In genomic region chr20:48222595-48223180, GRCh38 we compare ENCODE assay signal across 30 cellular contexts.
"Had no signal": no experiment of that assay in that cellular context is flagged by ENCODE, and none has a peak within 500 bp of the region (broad histone marks: within the 10 kb centered on the region; RNA-seq: fewer than 3 reads in every experiment).

No MANE protein-coding gene starts in this region.

- H3K36me3 ChIP-seq: ascending aorta, breast epithelium, cardiac muscle cell, colonic mucosa, esophagus squamous epithelium, gastroesophageal sphincter had no signal

- H3K27me3 Mint-ChIP-seq: activated CD4-positive, alpha-beta T cell treated with anti-CD3 and anti-CD28 coated beads, Interleukin-2, amount 10 ng/mL, durations not matched to agents 7 days and 5 days; activated CD8-positive, alpha-beta memory T cell treated with anti-CD3 and anti-CD28 coated beads, Interleukin-2, amount 10 ng/mL, durations not matched to agents 7 days and 5 days; activated CD8-positive, alpha-beta T cell treated with anti-CD3 and anti-CD28 coated beads for 36 hours had no signal

- H3K4me3 ChIP-seq: ascending aorta, breast epithelium, cardiac muscle cell, colonic mucosa, esophagus squamous epithelium, gastroesophageal sphincter had no signal

- H3K4me1 Mint-ChIP-seq: activated CD4-positive, alpha-beta T cell treated with anti-CD3 and anti-CD28 coated beads, Interleukin-2, amount 10 ng/mL, durations not matched to agents 7 days and 5 days; activated CD8-positive, alpha-beta memory T cell treated with anti-CD3 and anti-CD28 coated beads, Interleukin-2, amount 10 ng/mL, durations not matched to agents 7 days and 5 days; activated naive CD4-positive, alpha-beta T cell treated with anti-CD3 and anti-CD28 coated beads, Interleukin-2, amount 10 ng/mL, durations not matched to agents 7 days and 5 days; brain had no signal

- H3K4me3 Mint-ChIP-seq: activated CD4-positive, alpha-beta T cell treated with anti-CD3 and anti-CD28 coated beads, Interleukin-2, amount 10 ng/mL, durations not matched to agents 7 days and 5 days; activated CD8-positive, alpha-beta memory T cell treated with anti-CD3 and anti-CD28 coated beads, Interleukin-2, amount 10 ng/mL, durations not matched to agents 7 days and 5 days; activated CD8-positive, alpha-beta T cell treated with anti-CD3 and anti-CD28 coated beads for 36 hours; activated naive CD4-positive, alpha-beta T cell treated with anti-CD3 and anti-CD28 coated beads, Interleukin-2, amount 10 ng/mL, durations not matched to agents 7 days and 5 days; activated naive CD8-positive, alpha-beta T cell treated with anti-CD3 and anti-CD28 coated beads, Interleukin-2, amount 10 ng/mL, durations not matched to agents 7 days and 5 days; activated T-cell treated with anti-CD3 and anti-CD28 coated beads, Interleukin-2, amount 50 U/mL, for 24 hours; activated T-cell treated with anti-CD3 and anti-CD28 coated beads, Interleukin-2, amount 50 U/mL, for 72 hours; brain had no signal

- H3K27ac ChIP-seq: ascending aorta, breast epithelium, cardiac muscle cell, colonic mucosa, epithelial cell of prostate, esophagus squamous epithelium, gastroesophageal sphincter had no signal

- DNase-seq: activated CD4-positive, alpha-beta T cell treated with anti-CD3 and anti-CD28 coated beads for 1 hour; activated CD4-positive, alpha-beta T cell treated with anti-CD3 and anti-CD28 coated beads for 4 hours; activated CD4-positive, alpha-beta T cell treated with anti-CD3 and anti-CD28 coated beads, Interleukin-2, amount 10 ng/mL, durations not matched to agents 7 days and 5 days; activated CD4-positive, alpha-beta T cell treated with anti-CD3 and anti-CD28 coated beads, Interleukin-2, amount 50 U/mL, for 4 hours; activated CD8-positive, alpha-beta memory T cell treated with anti-CD3 and anti-CD28 coated beads, Interleukin-2, amount 10 ng/mL, durations not matched to agents 7 days and 5 days; activated CD8-positive, alpha-beta memory T cell treated with anti-CD3 and anti-CD28 coated beads, Interleukin-2, amount 50 U/mL, for 4 hours; activated CD8-positive, alpha-beta T cell treated with anti-CD3 and anti-CD28 coated beads for 36 hours; activated gamma-delta T cell; activated naive CD4-positive, alpha-beta T cell; activated naive CD4-positive, alpha-beta T cell treated with anti-CD3 and anti-CD28 coated beads, Interleukin-2, amount 10 ng/mL, durations not matched to agents 7 days and 5 days; activated naive CD8-positive, alpha-beta T cell treated with anti-CD3 and anti-CD28 coated beads, Interleukin-2, amount 10 ng/mL, durations not matched to agents 7 days and 5 days; activated T-cell treated with anti-CD3 and anti-CD28 coated beads, Interleukin-2, amount 50 U/mL, for 24 hours; activated T-cell treated with anti-CD3 and anti-CD28 coated beads, Interleukin-2, amount 50 U/mL, for 72 hours; central memory CD4-positive, alpha-beta T cell; cerebellar nuclear complex; colonic mucosa; effector CD8-positive, alpha-beta T cell; esophagus squamous epithelium; foreskin melanocyte; head of caudate nucleus; T-helper 2 cell had no signal

- ATAC-seq: activated CD8-positive, alpha-beta memory T cell treated with anti-CD3 and anti-CD28 coated beads, Interleukin-2, amount 10 ng/mL, durations not matched to agents 7 days and 5 days; activated CD8-positive, alpha-beta T cell treated with anti-CD3 and anti-CD28 coated beads for 36 hours; activated naive CD4-positive, alpha-beta T cell treated with anti-CD3 and anti-CD28 coated beads, Interleukin-2, amount 50 U/mL, for 72 hours; activated T-cell treated with anti-CD3 and anti-CD28 coated beads, Interleukin-2, amount 50 U/mL, for 72 hours; gastroesophageal sphincter had no signal

- H3K36me3 Mint-ChIP-seq: activated CD8-positive, alpha-beta memory T cell treated with anti-CD3 and anti-CD28 coated beads, Interleukin-2, amount 10 ng/mL, durations not matched to agents 7 days and 5 days; activated naive CD4-positive, alpha-beta T cell treated with anti-CD3 and anti-CD28 coated beads, Interleukin-2, amount 10 ng/mL, durations not matched to agents 7 days and 5 days; activated naive CD4-positive, alpha-beta T cell treated with anti-CD3 and anti-CD28 coated beads, Interleukin-2, amount 50 U/mL, for 72 hours; activated naive CD8-positive, alpha-beta T cell treated with anti-CD3 and anti-CD28 coated beads, Interleukin-2, amount 10 ng/mL, durations not matched to agents 7 days and 5 days; brain had no signal

- FAIRE-seq: endometrium, endothelial cell of umbilical vein had no signal

- H3K9me3 Mint-ChIP-seq: activated CD4-positive, alpha-beta T cell treated with anti-CD3 and anti-CD28 coated beads, Interleukin-2, amount 10 ng/mL, durations not matched to agents 7 days and 5 days; activated CD8-positive, alpha-beta T cell treated with anti-CD3 and anti-CD28 coated beads for 36 hours; activated naive CD4-positive, alpha-beta T cell treated with anti-CD3 and anti-CD28 coated beads, Interleukin-2, amount 10 ng/mL, durations not matched to agents 7 days and 5 days; activated naive CD4-positive, alpha-beta T cell treated with anti-CD3 and anti-CD28 coated beads, Interleukin-2, amount 50 U/mL, for 72 hours; activated naive CD8-positive, alpha-beta T cell treated with anti-CD3 and anti-CD28 coated beads, Interleukin-2, amount 10 ng/mL, durations not matched to agents 7 days and 5 days; activated T-cell treated with anti-CD3 and anti-CD28 coated beads, Interleukin-2, amount 50 U/mL, for 24 hours; activated T-cell treated with anti-CD3 and anti-CD28 coated beads, Interleukin-2, amount 50 U/mL, for 72 hours had no signal

- H3K4me1 ChIP-seq: ascending aorta, breast epithelium, colonic mucosa, esophagus squamous epithelium, gastroesophageal sphincter had no signal

- H3K27ac Mint-ChIP-seq: activated CD4-positive, alpha-beta T cell treated with anti-CD3 and anti-CD28 coated beads, Interleukin-2, amount 10 ng/mL, durations not matched to agents 7 days and 5 days; activated CD8-positive, alpha-beta memory T cell treated with anti-CD3 and anti-CD28 coated beads, Interleukin-2, amount 10 ng/mL, durations not matched to agents 7 days and 5 days; activated CD8-positive, alpha-beta T cell treated with anti-CD3 and anti-CD28 coated beads for 36 hours; activated naive CD4-positive, alpha-beta T cell treated with anti-CD3 and anti-CD28 coated beads, Interleukin-2, amount 10 ng/mL, durations not matched to agents 7 days and 5 days; activated naive CD4-positive, alpha-beta T cell treated with anti-CD3 and anti-CD28 coated beads, Interleukin-2, amount 50 U/mL, for 72 hours; activated naive CD8-positive, alpha-beta T cell treated with anti-CD3 and anti-CD28 coated beads, Interleukin-2, amount 10 ng/mL, durations not matched to agents 7 days and 5 days; activated T-cell treated with anti-CD3 and anti-CD28 coated beads, Interleukin-2, amount 50 U/mL, for 24 hours; activated T-cell treated with anti-CD3 and anti-CD28 coated beads, Interleukin-2, amount 50 U/mL, for 72 hours; brain had no signal

- H3K9me3 ChIP-seq: ascending aorta, breast epithelium, colonic mucosa, esophagus squamous epithelium, gastroesophageal sphincter had no signal

- H3K27me3 ChIP-seq: ascending aorta, cardiac muscle cell, colonic mucosa, gastroesophageal sphincter had no signal
